ENCODE assay signal across 11 cellular contexts in genomic region chr4:10640535-10641159, GRCh38. TPM values are rescaled to one million over a fixed set of nuclear protein-coding genes. Genes with fewer than 3 reads are reported as not detected.
A peak's percentile ranks its signal among the peaks of the same experiment; 100 is the strongest.
DNase-seq lines count a peak whose midpoint lies in the region; ATAC-seq, FAIRE-seq and TF ChIP-seq lines count a peak whose summit lies in the region.
"Had no signal": no experiment of that assay in that cellular context is flagged by ENCODE, and none has a peak within 500 bp of the region (broad histone marks: within the 10 kb centered on the region; RNA-seq: fewer than 3 reads in every experiment).

No MANE protein-coding gene starts in this region.

- peak overlapping the region; percentile 33 for H3K4me2 ChIP-seq in Loucy (ENCODE audit: low read depth, low read length, poor library complexity, severe bottlenecking)
- no peak overlapping the region for H3K4me2 ChIP-seq in astrocyte (ENCODE audit: low read length)
- H3K4me2 ChIP-seq in smooth muscle cell, result no peak overlapping the region

- peaks cover 13% of the 10 kb centered on the region for H3K27me3 Mint-ChIP-seq in astrocyte (ENCODE audit: low read depth, unreplicated experiment)

- peaks cover 10% of the 10 kb centered on the region for H3K4me1 Mint-ChIP-seq in astrocyte (ENCODE audit: low read depth, unreplicated experiment)
- H3K4me1 Mint-ChIP-seq: CD4-positive, alpha-beta memory T cell had no signal

- no peaks in the 10 kb centered on the region for H4K20me1 ChIP-seq in Loucy (ENCODE audit: insufficient read depth, low read length, poor library complexity, severe bottlenecking)
- no peaks in the 10 kb centered on the region for H4K20me1 ChIP-seq in astrocyte (ENCODE audit: insufficient read depth, low read length)
- no peaks in the 10 kb centered on the region for H4K20me1 ChIP-seq in smooth muscle cell (ENCODE audit: low read depth)

- no peak overlapping the region for H3K27ac Mint-ChIP-seq in astrocyte (ENCODE audit: unreplicated experiment)
- H3K27ac Mint-ChIP-seq: CD4-positive, alpha-beta memory T cell had no signal

- H3K4me3 Mint-ChIP-seq in astrocyte (ENCODE audit: unreplicated experiment), result no peak overlapping the region
- H3K4me3 Mint-ChIP-seq: CD4-positive, alpha-beta memory T cell; naive B cell had no signal

- H3K9me3 ChIP-seq in Loucy (ENCODE audit: insufficient read depth, low read depth, low read length), result 0 out of 2 replicates have a peak, but pooled peaks cover 7% of the 10 kb centered on the region
- no peaks in the 10 kb centered on the region for H3K9me3 ChIP-seq in astrocyte (ENCODE audit: insufficient read depth, low read depth, low read length)
- H3K9me3 ChIP-seq in mucosa of descending colon, result no peaks in the 10 kb centered on the region
- H3K9me3 ChIP-seq in smooth muscle cell (replicated peaks; ENCODE audit: low read depth), result no peaks in the 10 kb centered on the region

- H3K9ac ChIP-seq in Loucy (ENCODE audit: low read depth, low read length, poor library complexity, severe bottlenecking) (no peak overlapping the region), astrocyte (ENCODE audit: low read length) (no peak overlapping the region), smooth muscle cell (ENCODE audit: low read depth) (no peak overlapping the region)

- no peaks in the 10 kb centered on the region for H3K36me3 Mint-ChIP-seq in astrocyte (ENCODE audit: low read depth, unreplicated experiment)
- H3K36me3 Mint-ChIP-seq: CD4-positive, alpha-beta memory T cell had no signal

- DNase-seq in astrocyte (ENCODE audit: low read depth), result peak; percentile 64
- DNase-seq in mucosa of descending colon, result no peak
- DNase-seq in stimulated activated CD4-positive, alpha-beta T cell treated with anti-CD3 and anti-CD28 coated beads, Interleukin-2, amount 100 ng/mL, for 48 hours, result no peak
- no peak for DNase-seq in SIG-M5 (lab: John Stamatoyannopoulos, UW)
- no peak for DNase-seq in smooth muscle cell (lab: John Stamatoyannopoulos, UW; ENCODE audit: unreplicated experiment)
- DNase-seq: CD4-positive, alpha-beta memory T cell; naive B cell had no signal

- H3K79me2 ChIP-seq in Loucy (ENCODE audit: insufficient read depth, low read length) (no peaks in the 10 kb centered on the region), astrocyte (ENCODE audit: insufficient read depth, low read length) (no peaks in the 10 kb centered on the region), smooth muscle cell (ENCODE audit: low read depth) (no peaks in the 10 kb centered on the region)

- ATAC-seq in GM18858 (IDR thresholded peaks at IDR 0.05; ENCODE audit: unreplicated experiment), result peak; percentile 40
- peak; percentile 46 for ATAC-seq in mucosa of descending colon
- no peak for ATAC-seq in HG02870 (IDR thresholded peaks at IDR 0.05; ENCODE audit: unreplicated experiment)

- H3K27ac ChIP-seq in astrocyte (ENCODE audit: low read depth, low read length) (no peak overlapping the region), smooth muscle cell (ENCODE audit: low read depth) (no peak overlapping the region)

- 88% methylated on average over 5 of the region's 5 CpGs for WGBS in smooth muscle cell (ENCODE audit: low lambda C conversion rate)

- no peak for FAIRE-seq in astrocyte (lab: Jason Lieb, UNC)

- peaks cover 19% of the 10 kb centered on the region for H3K4me1 ChIP-seq in Loucy (ENCODE audit: insufficient read depth, low read length, poor library complexity, severe bottlenecking)
- peaks cover 3% of the 10 kb centered on the region for H3K4me1 ChIP-seq in astrocyte (ENCODE audit: insufficient read depth, low read length)
- no peaks in the 10 kb centered on the region for H3K4me1 ChIP-seq in mucosa of descending colon (ENCODE audit: low read depth)
- H3K4me1 ChIP-seq in smooth muscle cell (ENCODE audit: low read depth), result no peaks in the 10 kb centered on the region

- intact Hi-C loops in mucosa of descending colon (cut with DNase I, micrococcal nuclease), result no loop called here

- H3K9me2 ChIP-seq in Loucy (replicated peaks; ENCODE audit: low read depth, low read length), result no peaks in the 10 kb centered on the region

- H3K27me3 ChIP-seq in Loucy (ENCODE audit: insufficient read depth, low read length, poor library complexity, severe bottlenecking) (no peaks in the 10 kb centered on the region), astrocyte (ENCODE audit: insufficient read depth, low read length) (no peaks in the 10 kb centered on the region), smooth muscle cell (ENCODE audit: low read depth) (no peaks in the 10 kb centered on the region)

- H3K36me3 ChIP-seq in Loucy (ENCODE audit: insufficient read depth, low read length), result no peaks in the 10 kb centered on the region
- H3K36me3 ChIP-seq in astrocyte (ENCODE audit: insufficient read depth, low read length), result no peaks in the 10 kb centered on the region
- no peaks in the 10 kb centered on the region for H3K36me3 ChIP-seq in mucosa of descending colon (ENCODE audit: low read depth)
- no peaks in the 10 kb centered on the region for H3K36me3 ChIP-seq in smooth muscle cell (ENCODE audit: low read depth)

- TF ChIP-seq CTCF in Loucy (conservative IDR thresholded peaks at IDR 0.05; ENCODE audit: low read length), result no peak
- no peak for TF ChIP-seq CTCF in astrocyte (IDR thresholded peaks at IDR 0.05; ENCODE audit: insufficient read depth, low read depth, low read length)
- TF ChIP-seq CTCF in mucosa of descending colon (IDR thresholded peaks at IDR 0.05), result no peak
- no peak for TF ChIP-seq CTCF in smooth muscle cell (IDR thresholded peaks at IDR 0.05; ENCODE audit: borderline replicate concordance, insufficient read depth, poor library complexity, severe bottlenecking)

- H3F3A ChIP-seq in Loucy (ENCODE audit: low read depth) (no peaks in the 10 kb centered on the region), smooth muscle cell (ENCODE audit: low read depth) (no peaks in the 10 kb centered on the region)

- H2AFZ ChIP-seq in Loucy (ENCODE audit: low read length) (no peak overlapping the region), astrocyte (ENCODE audit: low read depth, low read length) (no peak overlapping the region), smooth muscle cell (ENCODE audit: low read depth) (no peak overlapping the region)

- H3K9me3 Mint-ChIP-seq in astrocyte (ENCODE audit: unreplicated experiment), result peaks cover 7% of the 10 kb centered on the region

- no peak overlapping the region for H3K4me3 ChIP-seq in Loucy (ENCODE audit: low read length, poor library complexity, severe bottlenecking)
- H3K4me3 ChIP-seq in astrocyte (ENCODE audit: insufficient read depth, low read depth, low read length), result no peak overlapping the region
- no peak overlapping the region for H3K4me3 ChIP-seq in mucosa of descending colon
- no peak overlapping the region for H3K4me3 ChIP-seq in smooth muscle cell

RNA-seq across cellular contexts. Expression of gene CLNK, which starts 43.9 kb away (rescaled TPM):
- total RNA-seq in astrocyte, result not detected in 2 replicates
- under 1 TPM in 2 of 3 donors, not detected in 1; 0.27 to 0.60 TPM for total RNA-seq in mucosa of descending colon
- not detected in 2 replicates for total RNA-seq in smooth muscle cell
- not detected in 2 replicates for polyA plus RNA-seq in smooth muscle cell
- polyA plus RNA-seq: aorta; CD4-positive, alpha-beta memory T cell had no signal
